12 cellular contexts compared by ENCODE assay signal in genomic region chr7:20350518-20350951, GRCh38. TPM values are rescaled to one million over a fixed set of nuclear protein-coding genes. Genes with fewer than 3 reads are reported as not detected.
A peak's percentile ranks its signal among the peaks of the same experiment; 100 is the strongest.
DNase-seq lines count a peak whose midpoint lies in the region; ATAC-seq, FAIRE-seq and TF ChIP-seq lines count a peak whose summit lies in the region.
"Had no signal": no experiment of that assay in that cellular context is flagged by ENCODE, and none has a peak within 500 bp of the region (broad histone marks: within the 10 kb centered on the region; RNA-seq: fewer than 3 reads in every experiment).

No MANE protein-coding gene starts in this region.

- H3K27ac Mint-ChIP-seq in activated CD4-positive, alpha-beta T cell treated with anti-CD3 and anti-CD28 coated beads for 36 hours: no peak overlapping the region
- H3K27ac Mint-ChIP-seq: activated B cell treated with CpG ODN at 0.5 μM for 24 hours; activated naive CD4-positive, alpha-beta T cell treated with anti-CD3 and anti-CD28 coated beads, Interleukin-2, amount 50 U/mL, for 24 hours had no signal

- intact Hi-C loops in pancreas (cut with DNase I): no loop called here
- intact Hi-C loops in psoas muscle (cut with DNase I): no loop called here
- intact Hi-C loops in spleen (cut with DNase I; ENCODE audit: low total_unique reads): no loop called here
- intact Hi-C loops in activated CD4-positive, alpha-beta T cell treated with anti-CD3 and anti-CD28 coated beads for 36 hours (cut with DNase I, micrococcal nuclease): no loop called here

- 38 to 54% methylated on average over 4 of the region's 4 CpGs for WGBS in pancreas, 2 donors
- WGBS in psoas muscle, 3 donors: 13 to 30% (median 18%) methylated on average over 4 of the region's 4 CpGs
- 23 to 48% (median 33%) methylated on average over 4 of the region's 4 CpGs for WGBS in spleen, 5 donors

- POLR2A ChIA-PET in activated CD4-positive, alpha-beta T cell treated with anti-CD3 and anti-CD28 coated beads for 36 hours (lab: Charles Lee): no interaction called here

- CTCF ChIA-PET in activated CD4-positive, alpha-beta T cell treated with anti-CD3 and anti-CD28 coated beads for 36 hours (lab: Charles Lee): no interaction called here

- DNase-seq in C1 segment of cervical spinal cord (lab: John Stamatoyannopoulos, UW): peak in 12 of 14 donors; percentile 19 to 73 (median 55)
- DNase-seq in SK-MEL-5 (ENCODE audit: low read depth, low spot score): peak; percentile 51
- peak; percentile 44 to 45 for DNase-seq in frontal cortex (ENCODE audit: low spot score in 2 of 2)
- DNase-seq in pancreas: no peak
- no peak for DNase-seq in psoas muscle
- no peak for DNase-seq in CD1c-positive myeloid dendritic cell (ENCODE audit: extremely low spot score)
- DNase-seq in spleen: no peak
- DNase-seq in activated CD4-positive, alpha-beta T cell treated with anti-CD3 and anti-CD28 coated beads for 36 hours: no peak
- DNase-seq: activated B cell treated with CpG ODN at 0.5 μM for 24 hours had no signal

- TF ChIP-seq POLR2A in spleen (IDR thresholded peaks at IDR 0.05): no peak

- no peak for FAIRE-seq in frontal cortex (lab: Jason Lieb, UNC)
- FAIRE-seq in pancreas (lab: Jason Lieb, UNC): no peak

- no peak for TF ChIP-seq CTCF in pancreas (IDR thresholded peaks at IDR 0.05)
- TF ChIP-seq CTCF in psoas muscle (IDR thresholded peaks at IDR 0.05): no peak
- no peak for TF ChIP-seq CTCF in spleen (IDR thresholded peaks at IDR 0.05 in 8 of 11, conservative IDR thresholded peaks at IDR 0.05 in 3 of 11)

- H3K9me3 Mint-ChIP-seq in activated CD4-positive, alpha-beta T cell treated with anti-CD3 and anti-CD28 coated beads for 36 hours (ENCODE audit: low read depth): no peaks in the 10 kb centered on the region
- H3K9me3 Mint-ChIP-seq: activated B cell treated with CpG ODN at 0.5 μM for 24 hours; activated naive CD4-positive, alpha-beta T cell treated with anti-CD3 and anti-CD28 coated beads, Interleukin-2, amount 50 U/mL, for 24 hours had no signal

- H3K36me3 Mint-ChIP-seq in activated CD4-positive, alpha-beta T cell treated with anti-CD3 and anti-CD28 coated beads for 36 hours (ENCODE audit: low read depth): no peaks in the 10 kb centered on the region
- H3K36me3 Mint-ChIP-seq: activated naive CD4-positive, alpha-beta T cell treated with anti-CD3 and anti-CD28 coated beads, Interleukin-2, amount 50 U/mL, for 24 hours had no signal

- no peaks in the 10 kb centered on the region for H3K4me1 Mint-ChIP-seq in activated CD4-positive, alpha-beta T cell treated with anti-CD3 and anti-CD28 coated beads for 36 hours
- H3K4me1 Mint-ChIP-seq: activated B cell treated with CpG ODN at 0.5 μM for 24 hours; activated naive CD4-positive, alpha-beta T cell treated with anti-CD3 and anti-CD28 coated beads, Interleukin-2, amount 50 U/mL, for 24 hours had no signal

- H3K27me3 Mint-ChIP-seq in activated CD4-positive, alpha-beta T cell treated with anti-CD3 and anti-CD28 coated beads for 36 hours: peaks cover 2% of the 10 kb centered on the region
- H3K27me3 Mint-ChIP-seq: activated B cell treated with CpG ODN at 0.5 μM for 24 hours; activated naive CD4-positive, alpha-beta T cell treated with anti-CD3 and anti-CD28 coated beads, Interleukin-2, amount 50 U/mL, for 24 hours had no signal

- in situ Hi-C loops in SK-MEL-5 (cut with HindIII; ENCODE audit: low pct_unique_long_range_greater_than_20kb, low sequenced_read_pairs): no loop called here

- H3K4me3 ChIP-seq in pancreas (no peak overlapping the region), psoas muscle (no peak overlapping the region), spleen (no peak overlapping the region)
- H3K4me3 ChIP-seq: heart left ventricle had no signal

- H3K27me3 ChIP-seq in pancreas (no peaks in the 10 kb centered on the region), psoas muscle (ENCODE audit: insufficient read depth in 3 of 3, low read length in 2 of 3) (no peaks in the 10 kb centered on the region), spleen (replicated peaks in 1 of 7) (peaks cover 0 to 5% (median 0%) of the 10 kb centered on the region in 7 donors)
- H3K27me3 ChIP-seq: heart left ventricle had no signal

- H3K27ac ChIP-seq in pancreas (no peak overlapping the region), psoas muscle (no peak overlapping the region), spleen (no peak overlapping the region)
- H3K27ac ChIP-seq: parathyroid adenoma had no signal

- H3K4me1 ChIP-seq in pancreas (no peaks in the 10 kb centered on the region), psoas muscle (no peaks in the 10 kb centered on the region), spleen (no peaks in the 10 kb centered on the region)
- H3K4me1 ChIP-seq: parathyroid adenoma had no signal

- H3K4me3 Mint-ChIP-seq in activated CD4-positive, alpha-beta T cell treated with anti-CD3 and anti-CD28 coated beads for 36 hours: no peak overlapping the region
- H3K4me3 Mint-ChIP-seq: activated B cell treated with CpG ODN at 0.5 μM for 24 hours; activated naive CD4-positive, alpha-beta T cell treated with anti-CD3 and anti-CD28 coated beads, Interleukin-2, amount 50 U/mL, for 24 hours had no signal

- H3K36me3 ChIP-seq in pancreas (no peaks in the 10 kb centered on the region), psoas muscle (ENCODE audit: insufficient read depth in 1 of 2, low read depth in 1 of 2) (no peaks in the 10 kb centered on the region), spleen (no peaks in the 10 kb centered on the region)
- H3K36me3 ChIP-seq: heart left ventricle had no signal

- H3K9me3 ChIP-seq in pancreas: no peaks in the 10 kb centered on the region
- H3K9me3 ChIP-seq in psoas muscle: no peaks in the 10 kb centered on the region
- H3K9me3 ChIP-seq in spleen: no peaks in the 10 kb centered on the region
- H3K9me3 ChIP-seq: heart left ventricle had no signal

- peak; percentile 15 to 43 (median 38) for ATAC-seq in pancreas
- ATAC-seq in psoas muscle: no peak
- ATAC-seq in activated CD4-positive, alpha-beta T cell treated with anti-CD3 and anti-CD28 coated beads for 36 hours: no peak

RNA-seq across cellular contexts. Expression of gene ITGB8, which starts 19.8 kb away (rescaled TPM):
- 57.2 and 60.1 TPM in 2 replicates for total RNA-seq in SK-MEL-5 (2014; rRNA removed; shearing (Covaris generic))
- polyA plus RNA-seq in SK-MEL-5 (2015; cell fraction: cytosol; rRNA removed): 24.4 and 32.7 TPM in 2 replicates
- polyA plus RNA-seq in SK-MEL-5 (2015; cell fraction: nucleus; rRNA removed): 49.3 and 50.4 TPM in 2 replicates
- 66.9 TPM for total RNA-seq in frontal cortex
- 10 to 100 TPM; 10.3 to 39.8 (median 14.3) TPM for total RNA-seq in pancreas
- 1 to 10 TPM; 3.9 to 6.0 TPM for polyA plus RNA-seq in pancreas
- under 1 TPM; 0.08 to 0.60 (median 0.16) TPM for total RNA-seq in psoas muscle
- polyA plus RNA-seq in psoas muscle: under 1 TPM; 0.04 to 0.14 (median 0.04) TPM
- 1 to 10 TPM in 1 of 7 donors, under 1 TPM in 6; 0.11 to 1.0 (median 0.38) TPM for total RNA-seq in spleen
- polyA plus RNA-seq in spleen: 1 to 10 TPM in 1 of 3 donors, under 1 TPM in 2; 0.11 to 1.1 (median 0.18) TPM
- total RNA-seq in activated CD4-positive, alpha-beta T cell treated with anti-CD3 and anti-CD28 coated beads for 36 hours: under 1 TPM in 1 of 2 experiments, not detected in 1; 0.07 TPM

Comparison
In these comparisons a context has a peak if more than half of its experiments do, and no peak if none do; other contexts are left out.
1. DNase-seq: peak in C1 segment of cervical spinal cord (12 of 14), SK-MEL-5 (single experiment) and frontal cortex (2 of 2); none in pancreas (0 of 6), psoas muscle (0 of 2), CD1c-positive myeloid dendritic cell (single experiment), spleen (single experiment) and activated CD4-positive, alpha-beta T cell treated with anti-CD3 and anti-CD28 coated beads for 36 hours (single experiment).
2. ATAC-seq: peak in pancreas (4 of 4); none in psoas muscle (0 of 4) and activated CD4-positive, alpha-beta T cell treated with anti-CD3 and anti-CD28 coated beads for 36 hours (single experiment).
3. RNA of gene ITGB8, which starts 19.8 kb away (total RNA-seq): 66.9 TPM in frontal cortex (single experiment), 57.2 to 60.1 TPM in SK-MEL-5 and 10.3 to 39.8 TPM in pancreas; 0.11 to 1.0 TPM in spleen, 0.08 to 0.60 TPM in psoas muscle and 0.07 TPM in activated CD4-positive, alpha-beta T cell treated with anti-CD3 and anti-CD28 coated beads for 36 hours; every median in the first group is over 4 times any median in the second.